32 cellular contexts compared by ENCODE assay signal in the genomic region with DNA sequence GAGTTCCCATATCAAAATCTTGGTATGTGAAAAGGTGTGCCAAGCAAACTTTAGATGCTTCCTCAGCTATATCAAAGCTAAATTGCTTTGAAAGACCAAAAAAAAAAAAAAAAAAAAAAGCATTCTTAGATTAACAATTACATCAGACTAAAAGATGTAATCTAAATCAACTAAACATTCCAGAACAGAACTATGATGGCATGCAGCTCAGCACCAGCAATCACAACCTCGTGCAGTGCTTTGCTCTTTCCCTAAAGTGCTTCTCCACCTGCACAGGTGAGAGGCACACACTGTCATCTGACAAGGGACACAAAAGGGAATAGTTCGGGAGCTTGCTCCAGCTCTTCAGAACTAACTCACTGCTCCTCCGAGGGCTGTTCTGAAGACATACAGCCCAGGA.
"Had no signal": no experiment of that assay in that cellular context is flagged by ENCODE, and none has a peak within 500 bp of the region (broad histone marks: within the 10 kb centered on the region; RNA-seq: fewer than 3 reads in every experiment).

No MANE protein-coding gene starts in this region.

- H3K9me3 Mint-ChIP-seq: activated CD4-positive, alpha-beta memory T cell treated with anti-CD3 and anti-CD28 coated beads, Interleukin-2, amount 10 ng/mL, durations not matched to agents 7 days and 5 days; activated CD4-positive, alpha-beta T cell treated with anti-CD3 and anti-CD28 coated beads, Interleukin-2, amount 10 ng/mL, durations not matched to agents 24 days and 14 days; activated T-cell treated with anti-CD3 and anti-CD28 coated beads, Interleukin-2, amount 50 U/mL, for 24 hours; activated T-cell treated with anti-CD3 and anti-CD28 coated beads, Interleukin-2, amount 50 U/mL, for 72 hours; dendritic cell treated with granulocyte-macrophage colony-stimulating factor and Interleukin-4, amounts not matched to agents 40 ng/mL and 50 ng/mL, for 4 days; effector memory CD8-positive, alpha-beta T cell had no signal

- H3K4me1 ChIP-seq: adrenal gland, ascending aorta, breast epithelium, colonic mucosa, esophagus muscularis mucosa, foreskin keratinocyte, gastrocnemius medialis, heart left ventricle had no signal

- H3K4me1 Mint-ChIP-seq: activated CD4-positive, alpha-beta T cell treated with anti-CD3 and anti-CD28 coated beads, Interleukin-2, amount 10 ng/mL, durations not matched to agents 24 days and 14 days; brain had no signal

- DNase-seq: activated CD4-positive, alpha-beta memory T cell treated with anti-CD3 and anti-CD28 coated beads, Interleukin-2, amount 10 ng/mL, durations not matched to agents 7 days and 5 days; activated CD4-positive, alpha-beta T cell treated with anti-CD3 and anti-CD28 coated beads for 36 hours; activated CD4-positive, alpha-beta T cell treated with anti-CD3 and anti-CD28 coated beads, Interleukin-2, amount 10 ng/mL, durations not matched to agents 24 days and 14 days; activated CD4-positive, alpha-beta T cell treated with anti-CD3 and anti-CD28 coated beads, Interleukin-2, amount 50 U/mL, for 4 hours; activated CD4-positive, CD25-positive, alpha-beta regulatory T cell; activated CD4-positive, CD25-positive, alpha-beta regulatory T cell treated with anti-CD3 and anti-CD28 coated beads, Interleukin-2, amount 50 U/mL, for 72 hours; activated CD8-positive, alpha-beta memory T cell treated with anti-CD3 and anti-CD28 coated beads, Interleukin-2, amount 50 U/mL, for 48 hours; activated gamma-delta T cell treated with Interleukin-2 at 50 U/mL for 16 hours; activated naive CD4-positive, alpha-beta T cell treated with anti-CD3 and anti-CD28 coated beads, Interleukin-2, amount 50 U/mL, for 16 hours; activated naive CD4-positive, alpha-beta T cell treated with Interleukin-2 at 50 U/mL for 16 hours; activated T-cell treated with anti-CD3 and anti-CD28 coated beads for 4 hours; activated T-cell treated with anti-CD3 and anti-CD28 coated beads, Interleukin-2, amount 50 U/mL, for 24 hours; activated T-cell treated with anti-CD3 and anti-CD28 coated beads, Interleukin-2, amount 50 U/mL, for 72 hours; adrenal gland; central memory CD4-positive, alpha-beta T cell; cerebellar nuclear complex; colonic mucosa; effector CD4-positive, alpha-beta T cell; effector memory CD8-positive, alpha-beta T cell; erythroblast; foreskin keratinocyte; gastrocnemius medialis; glutamatergic neuron; heart left ventricle; T-helper 2 cell had no signal

- H3K9me3 ChIP-seq: adrenal gland, ascending aorta, breast epithelium, colonic mucosa, esophagus muscularis mucosa, gastrocnemius medialis, heart left ventricle had no signal

- H3K4me3 Mint-ChIP-seq: activated CD4-positive, alpha-beta memory T cell treated with anti-CD3 and anti-CD28 coated beads, Interleukin-2, amount 10 ng/mL, durations not matched to agents 7 days and 5 days; activated CD4-positive, alpha-beta T cell treated with anti-CD3 and anti-CD28 coated beads for 36 hours; activated CD4-positive, alpha-beta T cell treated with anti-CD3 and anti-CD28 coated beads, Interleukin-2, amount 10 ng/mL, durations not matched to agents 24 days and 14 days; activated naive CD8-positive, alpha-beta T cell; activated T-cell treated with anti-CD3 and anti-CD28 coated beads, Interleukin-2, amount 50 U/mL, for 24 hours; activated T-cell treated with anti-CD3 and anti-CD28 coated beads, Interleukin-2, amount 50 U/mL, for 72 hours; brain; dendritic cell treated with granulocyte-macrophage colony-stimulating factor and Interleukin-4, amounts not matched to agents 40 ng/mL and 50 ng/mL, for 4 days; effector memory CD8-positive, alpha-beta T cell had no signal

- H3K27ac ChIP-seq: adrenal gland, ascending aorta, breast epithelium, cardiac muscle cell, colonic mucosa, esophagus muscularis mucosa, foreskin keratinocyte, gastrocnemius medialis, heart left ventricle had no signal

- H3K4me3 ChIP-seq: adrenal gland, ascending aorta, breast epithelium, cardiac muscle cell, colonic mucosa, esophagus muscularis mucosa, gastrocnemius medialis, heart left ventricle had no signal

- H3K27me3 Mint-ChIP-seq: activated CD4-positive, alpha-beta memory T cell treated with anti-CD3 and anti-CD28 coated beads, Interleukin-2, amount 10 ng/mL, durations not matched to agents 7 days and 5 days; activated CD4-positive, alpha-beta T cell treated with anti-CD3 and anti-CD28 coated beads for 36 hours; activated CD4-positive, alpha-beta T cell treated with anti-CD3 and anti-CD28 coated beads, Interleukin-2, amount 10 ng/mL, durations not matched to agents 24 days and 14 days; activated naive CD8-positive, alpha-beta T cell; activated T-cell treated with anti-CD3 and anti-CD28 coated beads, Interleukin-2, amount 50 U/mL, for 24 hours; brain; dendritic cell treated with granulocyte-macrophage colony-stimulating factor and Interleukin-4, amounts not matched to agents 40 ng/mL and 50 ng/mL, for 4 days; effector memory CD8-positive, alpha-beta T cell had no signal

- H3K36me3 ChIP-seq: colonic mucosa had no signal

- H3K27ac Mint-ChIP-seq: activated CD4-positive, alpha-beta memory T cell treated with anti-CD3 and anti-CD28 coated beads, Interleukin-2, amount 10 ng/mL, durations not matched to agents 7 days and 5 days; activated CD4-positive, alpha-beta T cell treated with anti-CD3 and anti-CD28 coated beads for 36 hours; activated CD4-positive, alpha-beta T cell treated with anti-CD3 and anti-CD28 coated beads, Interleukin-2, amount 10 ng/mL, durations not matched to agents 24 days and 14 days; activated naive CD8-positive, alpha-beta T cell; activated T-cell treated with anti-CD3 and anti-CD28 coated beads, Interleukin-2, amount 50 U/mL, for 24 hours; activated T-cell treated with anti-CD3 and anti-CD28 coated beads, Interleukin-2, amount 50 U/mL, for 72 hours; dendritic cell treated with granulocyte-macrophage colony-stimulating factor and Interleukin-4, amounts not matched to agents 40 ng/mL and 50 ng/mL, for 4 days had no signal

- ATAC-seq: activated CD4-positive, alpha-beta T cell treated with anti-CD3 and anti-CD28 coated beads for 36 hours; activated T-cell treated with anti-CD3 and anti-CD28 coated beads, Interleukin-2, amount 50 U/mL, for 72 hours; effector memory CD8-positive, alpha-beta T cell; foreskin keratinocyte; gastrocnemius medialis; heart left ventricle had no signal

- H3K27me3 ChIP-seq: adrenal gland, ascending aorta, breast epithelium, cardiac muscle cell, colonic mucosa, esophagus muscularis mucosa, foreskin keratinocyte, gastrocnemius medialis, heart left ventricle had no signal
